ENCODE assay signal across 7 cellular contexts in genomic region chr4:46993075-46994006, GRCh38. TPM values are rescaled to one million over a fixed set of nuclear protein-coding genes. Genes with fewer than 3 reads are reported as not detected.
DNase-seq lines count a peak whose midpoint lies in the region; ATAC-seq and TF ChIP-seq lines count a peak whose summit lies in the region.

Gene GABRA4, minus strand, starts transcription at chr4:46993581. Its CDS starts 157 bp downstream, at chr4:46993424.

- H3K4me3 Mint-ChIP-seq in activated naive CD8-positive, alpha-beta T cell treated with anti-CD3 and anti-CD28 coated beads for 36 hours = peak within 1 kb of the TSS; percentile 53
- H3K4me3 Mint-ChIP-seq in stimulated activated effector memory CD8-positive, alpha-beta T cell treated with anti-CD3 and anti-CD28 coated beads, Interleukin-12 subunit alpha, Interleukin-12 subunit beta, amount 100 ng/mL, for 72 hours = peak within 1 kb of the TSS; percentile 46

- H3K4me1 Mint-ChIP-seq in activated naive CD8-positive, alpha-beta T cell treated with anti-CD3 and anti-CD28 coated beads for 36 hours = peaks cover 5% of the 10 kb centered on the region
- peaks cover 24% of the 10 kb centered on the region for H3K4me1 Mint-ChIP-seq in stimulated activated effector memory CD8-positive, alpha-beta T cell treated with anti-CD3 and anti-CD28 coated beads, Interleukin-12 subunit alpha, Interleukin-12 subunit beta, amount 100 ng/mL, for 72 hours

- peak within 1 kb of the TSS; percentile 63 for H2AFZ ChIP-seq in hepatocyte

- no peaks in the 10 kb centered on the region for H3K4me1 ChIP-seq in hepatocyte (ENCODE audit: insufficient read depth)

- H3K36me3 Mint-ChIP-seq in activated naive CD8-positive, alpha-beta T cell treated with anti-CD3 and anti-CD28 coated beads for 36 hours = no peaks in the 10 kb centered on the region
- peaks cover 5% of the 10 kb centered on the region for H3K36me3 Mint-ChIP-seq in stimulated activated effector memory CD8-positive, alpha-beta T cell treated with anti-CD3 and anti-CD28 coated beads, Interleukin-12 subunit alpha, Interleukin-12 subunit beta, amount 100 ng/mL, for 72 hours

- no peaks in the 10 kb centered on the region for H4K20me1 ChIP-seq in hepatocyte (ENCODE audit: insufficient read depth, poor library complexity, severe bottlenecking)

- no peaks in the 10 kb centered on the region for H3K9me2 ChIP-seq in hepatocyte (replicated peaks; ENCODE audit: insufficient read depth)

- H3K79me2 ChIP-seq in hepatocyte = no peaks in the 10 kb centered on the region

- H3K4me3 ChIP-seq in hepatocyte = peak within 1 kb of the TSS; percentile 16

- no peaks in the 10 kb centered on the region for H3K9me3 Mint-ChIP-seq in activated naive CD8-positive, alpha-beta T cell treated with anti-CD3 and anti-CD28 coated beads for 36 hours
- H3K9me3 Mint-ChIP-seq in stimulated activated effector memory CD8-positive, alpha-beta T cell treated with anti-CD3 and anti-CD28 coated beads, Interleukin-12 subunit alpha, Interleukin-12 subunit beta, amount 100 ng/mL, for 72 hours = no peaks in the 10 kb centered on the region

- H3K9me3 ChIP-seq in hepatocyte (ENCODE audit: low read depth) = no peaks in the 10 kb centered on the region

- no peaks in the 10 kb centered on the region for H3K36me3 ChIP-seq in hepatocyte (replicated peaks; ENCODE audit: insufficient read depth, low read depth)

- H3K27ac ChIP-seq in hepatocyte = no peak within 1 kb of the TSS

- H3K27me3 Mint-ChIP-seq in activated naive CD8-positive, alpha-beta T cell treated with anti-CD3 and anti-CD28 coated beads for 36 hours = peaks cover 54% of the 10 kb centered on the region

- H3K4me2 ChIP-seq in hepatocyte = peak within 1 kb of the TSS; percentile 97

- peaks cover 59% of the 10 kb centered on the region for H3K27me3 ChIP-seq in hepatocyte

- 2% methylated on average over 58 of the region's 67 CpGs for WGBS in hepatocyte (ENCODE audit: low lambda C conversion rate, missing lambda C conversion rate)

- DNase-seq in activated naive CD8-positive, alpha-beta T cell treated with anti-CD3 and anti-CD28 coated beads for 36 hours = peak; percentile 4
- DNase-seq in hepatocyte (ENCODE audit: low spot score) (peak; percentile 26), SW 1271 (lab: John Stamatoyannopoulos, UW) (no peak), GOT3 (lab: John Stamatoyannopoulos, UW) (no peak), AG20443 (ENCODE audit: low spot score) (no peak)
- DNase-seq in stimulated activated effector memory CD8-positive, alpha-beta T cell treated with anti-CD3 and anti-CD28 coated beads, Interleukin-12 subunit alpha, Interleukin-12 subunit beta, amount 100 ng/mL, for 72 hours (ENCODE audit: low spot score in 2 of 2) = peak in 1 of 2 donors; percentile 49

- no peak for TF ChIP-seq CTCF in hepatocyte (IDR thresholded peaks at IDR 0.05; ENCODE audit: poor library complexity)

- H3K27ac Mint-ChIP-seq in activated naive CD8-positive, alpha-beta T cell treated with anti-CD3 and anti-CD28 coated beads for 36 hours = no peak within 1 kb of the TSS
- no peak within 1 kb of the TSS for H3K27ac Mint-ChIP-seq in stimulated activated effector memory CD8-positive, alpha-beta T cell treated with anti-CD3 and anti-CD28 coated beads, Interleukin-12 subunit alpha, Interleukin-12 subunit beta, amount 100 ng/mL, for 72 hours

- peak; percentile 33 for ATAC-seq in HG02610 (IDR thresholded peaks at IDR 0.05; ENCODE audit: unreplicated experiment)
- peak; percentile 51 for ATAC-seq in stimulated activated effector memory CD8-positive, alpha-beta T cell treated with anti-CD3 and anti-CD28 coated beads, Interleukin-12 subunit alpha, Interleukin-12 subunit beta, amount 100 ng/mL, for 72 hours

RNA-seq across cellular contexts. Expression of gene GABRA4, which starts in this region (rescaled TPM):
- total RNA-seq in activated naive CD8-positive, alpha-beta T cell treated with anti-CD3 and anti-CD28 coated beads for 36 hours = not detected
- total RNA-seq in hepatocyte = 0.73 and 1.2 TPM in 2 replicates
- polyA plus RNA-seq in hepatocyte = 0.04 and 0.27 TPM in 2 replicates

Comparison
In these comparisons a context has a peak if more than half of its experiments do, and no peak if none do; other contexts are left out.
1. Peak in DNase-seq in activated naive CD8-positive, alpha-beta T cell treated with anti-CD3 and anti-CD28 coated beads for 36 hours; RNA of the gene not detected or under 1 TPM.